Comparison of ENCODE assay signal across 8 cellular contexts in the genomic region with DNA sequence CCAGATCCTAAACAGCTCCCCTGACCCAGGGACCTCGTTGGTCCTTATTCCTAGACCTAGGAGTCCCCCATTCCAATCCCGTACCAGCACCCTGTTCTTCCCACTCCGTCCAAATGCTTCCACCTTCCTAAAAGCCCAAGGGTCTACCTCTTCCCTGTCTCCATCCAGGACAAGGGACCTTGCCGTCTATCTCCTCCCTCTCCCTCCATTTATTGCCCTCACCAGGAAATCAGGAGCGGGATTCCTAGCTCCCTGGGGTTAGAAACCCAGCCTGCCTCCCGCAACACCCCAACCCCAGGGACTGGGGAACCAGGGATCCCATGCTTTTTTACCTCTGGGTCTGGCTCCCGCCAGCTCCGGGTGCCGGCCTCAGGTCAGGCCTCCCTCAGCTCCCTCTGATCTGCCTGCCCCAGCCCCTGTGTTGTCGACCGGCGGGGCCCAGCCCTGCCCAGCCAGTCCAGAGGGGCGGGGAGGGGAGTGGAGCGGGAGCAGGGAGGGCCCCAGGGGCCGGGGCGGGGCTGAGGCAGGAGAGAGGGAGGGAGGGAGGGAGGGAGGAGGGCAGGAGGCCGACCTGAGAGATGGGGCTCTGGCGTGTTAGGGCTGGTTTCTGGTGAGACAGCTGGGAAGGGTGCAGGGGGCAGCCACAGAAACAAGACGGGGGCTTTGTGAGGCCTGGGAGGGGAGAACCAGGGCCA. TPM values are rescaled to one million over a fixed set of nuclear protein-coding genes. Genes with fewer than 3 reads are reported as not detected.
DNase-seq lines count a peak whose midpoint lies in the region; FAIRE-seq and TF ChIP-seq lines count a peak whose summit lies in the region.

A gene with protein sequence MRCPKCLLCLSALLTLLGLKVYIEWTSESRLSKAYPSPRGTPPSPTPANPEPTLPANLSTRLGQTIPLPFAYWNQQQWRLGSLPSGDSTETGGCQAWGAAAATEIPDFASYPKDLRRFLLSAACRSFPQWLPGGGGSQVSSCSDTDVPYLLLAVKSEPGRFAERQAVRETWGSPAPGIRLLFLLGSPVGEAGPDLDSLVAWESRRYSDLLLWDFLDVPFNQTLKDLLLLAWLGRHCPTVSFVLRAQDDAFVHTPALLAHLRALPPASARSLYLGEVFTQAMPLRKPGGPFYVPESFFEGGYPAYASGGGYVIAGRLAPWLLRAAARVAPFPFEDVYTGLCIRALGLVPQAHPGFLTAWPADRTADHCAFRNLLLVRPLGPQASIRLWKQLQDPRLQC (minus strand): TSS at position 423 of the 695 bp plus-strand sequence. CDS start 596 bp downstream, outside the sequence.

- H3K36me3 ChIP-seq in HUES64 (ENCODE audit: insufficient read depth, low read length): peaks cover 31% of the 10 kb centered on the region
- peaks cover 20% of the 10 kb centered on the region for H3K36me3 ChIP-seq in bronchial epithelial cell (ENCODE audit: control insufficient read depth, insufficient read depth, low read length)
- H3K36me3 ChIP-seq in spleen: peaks cover 0 to 69% (median 55%) of the 10 kb centered on the region in 6 donors
- peaks cover 25% of the 10 kb centered on the region for H3K36me3 ChIP-seq in OCI-LY7 (ENCODE audit: insufficient read depth, low read length)

- H3K4me3 ChIP-seq in HUES64 (ENCODE audit: low read length): peak within 1 kb of the TSS; percentile 57
- H3K4me3 ChIP-seq in bronchial epithelial cell (ENCODE audit: low read depth, low read length): peak within 1 kb of the TSS; percentile 65
- H3K4me3 ChIP-seq in spleen: peak within 1 kb of the TSS; percentile 28 to 67 (median 42)
- no peak within 1 kb of the TSS for H3K4me3 ChIP-seq in OCI-LY7 (ENCODE audit: low read depth, low read length, poor library complexity, severe bottlenecking)

- no peaks in the 10 kb centered on the region for H3K9me3 Mint-ChIP-seq in CD14-positive monocyte
- no peaks in the 10 kb centered on the region for H3K9me3 Mint-ChIP-seq in T-helper 2 cell treated with Interferon-gamma antibody and Interleukin-4, amounts not matched to agents 5 μg/mL and 100 μg/mL, for 36 hours

- peak within 1 kb of the TSS; percentile 87 to 97 (median 91) for H3K27ac Mint-ChIP-seq in CD14-positive monocyte
- peak within 1 kb of the TSS; percentile 89 for H3K27ac Mint-ChIP-seq in T-helper 2 cell treated with Interferon-gamma antibody and Interleukin-4, amounts not matched to agents 5 μg/mL and 100 μg/mL, for 36 hours

- CTCF ChIA-PET in OCI-LY7 (lab: Charles Lee; ENCODE audit: unreplicated experiment): no interaction called here

- H3K9ac ChIP-seq in HUES64 (ENCODE audit: low read depth, low read length): peak within 1 kb of the TSS; percentile 60

- no peak for TF ChIP-seq POLR2A in spleen (IDR thresholded peaks at IDR 0.05)

- DNase-seq in CD14-positive monocyte (ENCODE audit: low spot score) (peak; percentile 73), bronchial epithelial cell (ENCODE audit: low read depth) (peak; percentile 82), islet precursor cell (peak; percentile 96), spleen (peak; percentile 94), OCI-LY7 (ENCODE audit: low spot score) (no peak), NCI-H524 (lab: John Stamatoyannopoulos, UW) (no peak)
- DNase-seq in T-helper 2 cell treated with Interferon-gamma antibody and Interleukin-4, amounts not matched to agents 5 μg/mL and 100 μg/mL, for 36 hours (ENCODE audit: low spot score): peak; percentile 30

- intact Hi-C loops in CD14-positive monocyte (cut with micrococcal nuclease) (loop anchor here in 1 of 2 donors (10.0 kb wide), 1 partner anchor 52 kb away; a partner anchor contains a TSS), spleen (cut with DNase I; ENCODE audit: low total_unique reads) (no loop called here), OCI-LY7 (cut with micrococcal nuclease; ENCODE audit: unreplicated experiment) (no loop called here)

- H3K79me2 ChIP-seq in OCI-LY7 (ENCODE audit: insufficient read depth, low read depth, low read length): no peaks in the 10 kb centered on the region

- H3K27ac ChIP-seq in HUES64 (ENCODE audit: low read depth, low read length) (peak within 1 kb of the TSS; percentile 51; the same call in 1 of the 2 replicates), spleen (peak within 1 kb of the TSS; percentile 48 to 93 (median 84)), OCI-LY7 (ENCODE audit: low read depth, low read length, poor library complexity, severe bottlenecking) (no peak within 1 kb of the TSS)

- H3K27me3 ChIP-seq in HUES64 (ENCODE audit: insufficient read depth, low read length) (no peaks in the 10 kb centered on the region), bronchial epithelial cell (ENCODE audit: control insufficient read depth, insufficient read depth, low read length) (no peaks in the 10 kb centered on the region), spleen (replicated peaks in 1 of 7) (no peaks in the 10 kb centered on the region)

- POLR2A ChIA-PET in OCI-LY7 (lab: Charles Lee): no interaction called here

- H3K36me3 Mint-ChIP-seq in CD14-positive monocyte: peaks cover 34 to 55% of the 10 kb centered on the region in 2 donors
- peaks cover 11% of the 10 kb centered on the region for H3K36me3 Mint-ChIP-seq in T-helper 2 cell treated with Interferon-gamma antibody and Interleukin-4, amounts not matched to agents 5 μg/mL and 100 μg/mL, for 36 hours (ENCODE audit: low read depth)

- no peaks in the 10 kb centered on the region for H3K9me3 ChIP-seq in HUES64 (ENCODE audit: insufficient read depth, low read depth, low read length)
- H3K9me3 ChIP-seq in spleen: no peaks in the 10 kb centered on the region
- no peaks in the 10 kb centered on the region for H3K9me3 ChIP-seq in OCI-LY7 (ENCODE audit: low read length)

- 8% methylated on average over 19 of the region's 19 CpGs for WGBS in HUES64
- WGBS in spleen, 5 donors: 19 to 32% (median 22%) methylated on average over 17 to 19 of the region's 19 CpGs

- peak within 1 kb of the TSS; percentile 94 to 98 for H3K4me3 Mint-ChIP-seq in CD14-positive monocyte
- H3K4me3 Mint-ChIP-seq in T-helper 2 cell treated with Interferon-gamma antibody and Interleukin-4, amounts not matched to agents 5 μg/mL and 100 μg/mL, for 36 hours: peak within 1 kb of the TSS; percentile 87

- H3K4me1 ChIP-seq in HUES64 (ENCODE audit: insufficient read depth, low read length): peaks cover 11% of the 10 kb centered on the region
- H3K4me1 ChIP-seq in spleen: peaks cover 15 to 84% (median 45%) of the 10 kb centered on the region in 6 donors
- H3K4me1 ChIP-seq in OCI-LY7 (ENCODE audit: insufficient read depth, low read length, poor library complexity, severe bottlenecking): no peaks in the 10 kb centered on the region

- H3K4me1 Mint-ChIP-seq in CD14-positive monocyte: peaks cover 64% of the 10 kb centered on the region
- peaks cover 20% of the 10 kb centered on the region for H3K4me1 Mint-ChIP-seq in T-helper 2 cell treated with Interferon-gamma antibody and Interleukin-4, amounts not matched to agents 5 μg/mL and 100 μg/mL, for 36 hours (ENCODE audit: low read depth)

- no peaks in the 10 kb centered on the region for H3K9me2 ChIP-seq in OCI-LY7 (ENCODE audit: insufficient read depth, low read length)

- TF ChIP-seq CTCF in CD14-positive monocyte (IDR thresholded peaks at IDR 0.05) (no peak), bronchial epithelial cell (IDR thresholded peaks at IDR 0.05; ENCODE audit: insufficient read depth, low read length, severe bottlenecking) (no peak), spleen (IDR thresholded peaks at IDR 0.05 in 8 of 11, conservative IDR thresholded peaks at IDR 0.05 in 3 of 11) (no peak), OCI-LY7 (conservative IDR thresholded peaks at IDR 0.05; ENCODE audit: low read length) (no peak)

- BruUV-seq in OCI-LY7 (replicated peaks; lab: Mats Ljungman, UMichigan): no TSS peak

- no peaks in the 10 kb centered on the region for H4K20me1 ChIP-seq in OCI-LY7 (ENCODE audit: insufficient read depth, low read length)

- H3K4me2 ChIP-seq in OCI-LY7 (ENCODE audit: low read length): no peak within 1 kb of the TSS

- H2AFZ ChIP-seq in OCI-LY7 (ENCODE audit: low read length): no peak within 1 kb of the TSS

- no peak for FAIRE-seq in bronchial epithelial cell (lab: Jason Lieb, UNC)

- H3K27me3 Mint-ChIP-seq in CD14-positive monocyte (ENCODE audit: low read depth in 3 of 3): peaks cover 0 to 1% (median 0%) of the 10 kb centered on the region in 3 donors
- H3K27me3 Mint-ChIP-seq in T-helper 2 cell treated with Interferon-gamma antibody and Interleukin-4, amounts not matched to agents 5 μg/mL and 100 μg/mL, for 36 hours (ENCODE audit: low read depth): no peaks in the 10 kb centered on the region

RNA-seq across cellular contexts. Expression of the gene that starts here (rescaled TPM):
- polyA plus RNA-seq in CD14-positive monocyte: 10 to 100 TPM; 17.4 to 18.9 TPM
- 1.0 TPM for polyA plus RNA-seq in HUES64 (2013, experiment 1 of 2)
- 1.3 TPM for polyA plus RNA-seq in HUES64 (2013, experiment 2 of 2)
- total RNA-seq in bronchial epithelial cell: 3.2 and 14.3 TPM in 2 replicates
- 10 to 100 TPM in 6 of 7 donors, 1 to 10 TPM in 1; 7.0 to 30.3 (median 11.4) TPM for total RNA-seq in spleen
- 1 to 10 TPM; 1.8 to 9.8 (median 4.0) TPM for polyA plus RNA-seq in spleen
- total RNA-seq in OCI-LY7 (2014; rRNA removed; shearing (Covaris generic)): 0.47 TPM in 1 of 2 replicates, not detected in the other
- total RNA-seq in OCI-LY7 (2022): 0.40 TPM in 1 of 2 replicates, not detected in the other

Comparison
In these comparisons a context has a peak if more than half of its experiments do, and no peak if none do; other contexts are left out.
1. DNase-seq: peak in CD14-positive monocyte (single experiment), T-helper 2 cell treated with Interferon-gamma antibody and Interleukin-4, amounts not matched to agents 5 μg/mL and 100 μg/mL, for 36 hours (single experiment), bronchial epithelial cell (single experiment), islet precursor cell (single experiment) and spleen (single experiment); none in OCI-LY7 (single experiment) and NCI-H524 (0 of 2).